ENCODE assay signal across 13 cellular contexts in the genomic region with DNA sequence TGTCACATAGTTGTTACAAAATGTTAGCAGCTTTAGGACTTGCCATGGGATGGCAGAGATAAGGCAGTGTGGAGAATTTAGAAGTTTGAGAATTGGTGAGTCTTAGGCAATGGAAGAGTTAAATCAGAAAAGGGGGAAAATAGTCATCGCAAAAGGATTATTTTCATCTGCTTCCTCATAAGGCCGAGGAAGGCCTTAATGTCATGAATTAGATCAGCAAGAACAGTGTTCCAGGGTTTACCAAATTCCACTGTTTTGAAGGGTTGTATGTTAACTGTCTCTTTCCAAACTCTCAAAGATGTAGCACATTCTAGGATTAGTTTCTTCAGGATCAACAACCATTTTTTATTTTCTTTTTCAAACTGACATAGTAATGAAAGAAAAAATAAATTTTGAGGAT. TPM values are rescaled to one million over a fixed set of nuclear protein-coding genes. Genes with fewer than 3 reads are reported as not detected.
DNase-seq lines count a peak whose midpoint lies in the region; ATAC-seq and TF ChIP-seq lines count a peak whose summit lies in the region.
"Had no signal": no experiment of that assay in that cellular context is flagged by ENCODE, and none has a peak within 500 bp of the region (broad histone marks: within the 10 kb centered on the region; RNA-seq: fewer than 3 reads in every experiment).

No MANE protein-coding gene starts in this region.

- H3K36me3 Mint-ChIP-seq in neural crest cell (ENCODE audit: low read depth): peaks cover 42% of the 10 kb centered on the region
- H3K36me3 Mint-ChIP-seq: CD8-positive, alpha-beta T cell had no signal

- intact Hi-C loops in esophagus squamous epithelium (cut with DNase I): no loop called here

- TF ChIP-seq CTCF in esophagus squamous epithelium (IDR thresholded peaks at IDR 0.05) (no peak), neural crest cell (conservative IDR thresholded peaks at IDR 0.05) (no peak), tibial nerve (IDR thresholded peaks at IDR 0.05) (no peak)

- no peak for DNase-seq in SK-N-MC (ENCODE audit: low read depth, low spot score)
- no peak for DNase-seq in esophagus squamous epithelium (lab: John Stamatoyannopoulos, UW)
- DNase-seq in neural crest cell (ENCODE audit: low read depth, low spot score): no peak
- no peak for DNase-seq in tibial nerve (ENCODE audit: low spot score in 2 of 2)
- DNase-seq in effector CD8-positive, alpha-beta T cell (lab: John Stamatoyannopoulos, UW): no peak
- no peak for DNase-seq in COLO668 (lab: John Stamatoyannopoulos, UW; ENCODE audit: unreplicated experiment)
- DNase-seq: CD8-positive, alpha-beta T cell; GF-D8; H9; mesendoderm; NCI-H2171 treated with DMSO at 0.1 percent for 48 hours had no signal

- H3K4me3 Mint-ChIP-seq in neural crest cell: no peak overlapping the region
- H3K4me3 Mint-ChIP-seq: CD8-positive, alpha-beta T cell; H9 had no signal

- H3K36me3 ChIP-seq in SK-N-MC (ENCODE audit: insufficient read depth, low read length): peaks cover 93% of the 10 kb centered on the region
- H3K36me3 ChIP-seq in esophagus squamous epithelium: no peaks in the 10 kb centered on the region
- peaks cover 0 to 2% (median 0%) of the 10 kb centered on the region in 3 donors for H3K36me3 ChIP-seq in tibial nerve

- H3K9ac ChIP-seq in SK-N-MC (ENCODE audit: insufficient read length): no peak overlapping the region

- 35 to 55% methylated on average over 2 of the region's 2 CpGs for WGBS in esophagus squamous epithelium, 2 donors
- 5 to 10% methylated on average over 2 of the region's 2 CpGs for WGBS in tibial nerve, 2 donors

- no peak for TF ChIP-seq POLR2A in esophagus squamous epithelium (IDR thresholded peaks at IDR 0.05)
- no peak for TF ChIP-seq POLR2A in tibial nerve (IDR thresholded peaks at IDR 0.05)

- H3K27ac Mint-ChIP-seq in neural crest cell (ENCODE audit: unreplicated experiment): peak overlapping the region; percentile 64
- H3K27ac Mint-ChIP-seq: CD8-positive, alpha-beta T cell; H9 had no signal

- no peaks in the 10 kb centered on the region for H3K27me3 ChIP-seq in esophagus squamous epithelium
- H3K27me3 ChIP-seq in tibial nerve: no peaks in the 10 kb centered on the region

- no peaks in the 10 kb centered on the region for H3K9me3 Mint-ChIP-seq in neural crest cell
- H3K9me3 Mint-ChIP-seq: CD8-positive, alpha-beta T cell; H9 had no signal

- H3K9me3 ChIP-seq in SK-N-MC (ENCODE audit: low read depth, low read length) (no peaks in the 10 kb centered on the region), esophagus squamous epithelium (no peaks in the 10 kb centered on the region), tibial nerve (no peaks in the 10 kb centered on the region)

- H3K4me3 ChIP-seq in SK-N-MC (no peak overlapping the region), esophagus squamous epithelium (no peak overlapping the region), tibial nerve (no peak overlapping the region)

- no peaks in the 10 kb centered on the region for H3K27me3 Mint-ChIP-seq in neural crest cell (ENCODE audit: low read depth)

- H3K27ac ChIP-seq in SK-N-MC (peak overlapping the region; percentile 67), esophagus squamous epithelium (peak overlapping the region in 3 of 4 donors; percentile 52 to 56 (median 55)), tibial nerve (peak overlapping the region in 3 of 4 donors; percentile 6 to 85 (median 68))

- H3K4me1 Mint-ChIP-seq in neural crest cell: peaks cover 70% of the 10 kb centered on the region

- no peak for TF ChIP-seq EP300 in tibial nerve (IDR thresholded peaks at IDR 0.05)

- ATAC-seq in HG03460 (IDR thresholded peaks at IDR 0.05; ENCODE audit: unreplicated experiment): no peak
- ATAC-seq: CD8-positive, alpha-beta T cell had no signal

- peaks cover 4 to 41% (median 13%) of the 10 kb centered on the region in 3 donors for H3K4me1 ChIP-seq in esophagus squamous epithelium
- peaks cover 0 to 81% (median 29%) of the 10 kb centered on the region in 4 donors for H3K4me1 ChIP-seq in tibial nerve

RNA-seq across cellular contexts. Expression of a gene that starts 23.9 kb away (rescaled TPM):
- 10 to 100 TPM in 2 of 4 donors, 1 to 10 TPM in 2; 3.1 to 56.5 (median 15.7) TPM for total RNA-seq in esophagus squamous epithelium
- 192 and 200 TPM in 2 replicates for total RNA-seq in neural crest cell
- total RNA-seq in tibial nerve: 100 to 1,000 TPM; 148 to 290 (median 218) TPM
- total RNA-seq: HT-29 had no signal
